1 cellular context compared by ENCODE assay signal in the genomic region with DNA sequence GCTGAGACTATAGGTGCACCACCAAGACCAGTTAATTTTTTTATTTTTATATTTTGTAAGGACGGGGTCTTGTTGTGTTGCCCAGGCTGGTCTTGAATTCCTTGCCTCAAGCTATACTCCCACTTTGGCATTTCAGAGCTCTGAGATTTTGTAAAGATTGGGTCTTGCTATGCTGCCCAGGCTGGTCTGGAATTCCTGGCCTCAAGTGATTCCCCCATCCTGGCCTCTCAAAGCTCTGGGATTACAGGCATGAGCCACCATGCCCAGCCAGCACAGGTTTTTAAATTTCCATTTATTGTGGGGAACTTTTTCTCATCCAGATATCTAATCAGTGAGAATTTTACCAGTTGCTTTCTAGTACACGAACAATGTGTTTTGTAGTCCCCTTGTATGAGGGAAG.
TF ChIP-seq lines count a peak whose summit lies in the region.

No MANE protein-coding gene starts in this region.

TF ChIP-seq in A549, 52 proteins besides CTCF, POLR2A, EP300 and RAD21 (continued from another document):
- TF ChIP-seq, protein P1, sequence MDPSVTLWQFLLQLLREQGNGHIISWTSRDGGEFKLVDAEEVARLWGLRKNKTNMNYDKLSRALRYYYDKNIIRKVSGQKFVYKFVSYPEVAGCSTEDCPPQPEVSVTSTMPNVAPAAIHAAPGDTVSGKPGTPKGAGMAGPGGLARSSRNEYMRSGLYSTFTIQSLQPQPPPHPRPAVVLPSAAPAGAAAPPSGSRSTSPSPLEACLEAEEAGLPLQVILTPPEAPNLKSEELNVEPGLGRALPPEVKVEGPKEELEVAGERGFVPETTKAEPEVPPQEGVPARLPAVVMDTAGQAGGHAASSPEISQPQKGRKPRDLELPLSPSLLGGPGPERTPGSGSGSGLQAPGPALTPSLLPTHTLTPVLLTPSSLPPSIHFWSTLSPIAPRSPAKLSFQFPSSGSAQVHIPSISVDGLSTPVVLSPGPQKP (IDR thresholded peaks at IDR 0.05; ENCODE audit: low read depth, low read length): no peak
- TF ChIP-seq RFX5 (IDR thresholded peaks at IDR 0.05) (no peak), SREBF2 (IDR thresholded peaks at IDR 0.05) (no peak), MAFK (IDR thresholded peaks at IDR 0.05; ENCODE audit: partially characterized antibody) (no peak), JUN (IDR thresholded peaks at IDR 0.05) (no peak), TFCP2L1 (CRISPR knock-in tag; IDR thresholded peaks at IDR 0.05) (no peak)
- TF ChIP-seq, protein P2, sequence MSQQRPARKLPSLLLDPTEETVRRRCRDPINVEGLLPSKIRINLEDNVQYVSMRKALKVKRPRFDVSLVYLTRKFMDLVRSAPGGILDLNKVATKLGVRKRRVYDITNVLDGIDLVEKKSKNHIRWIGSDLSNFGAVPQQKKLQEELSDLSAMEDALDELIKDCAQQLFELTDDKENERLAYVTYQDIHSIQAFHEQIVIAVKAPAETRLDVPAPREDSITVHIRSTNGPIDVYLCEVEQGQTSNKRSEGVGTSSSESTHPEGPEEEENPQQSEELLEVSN (IDR thresholded peaks at IDR 0.05; ENCODE audit: borderline replicate concordance, low read depth): no peak
- TF ChIP-seq, protein P3, sequence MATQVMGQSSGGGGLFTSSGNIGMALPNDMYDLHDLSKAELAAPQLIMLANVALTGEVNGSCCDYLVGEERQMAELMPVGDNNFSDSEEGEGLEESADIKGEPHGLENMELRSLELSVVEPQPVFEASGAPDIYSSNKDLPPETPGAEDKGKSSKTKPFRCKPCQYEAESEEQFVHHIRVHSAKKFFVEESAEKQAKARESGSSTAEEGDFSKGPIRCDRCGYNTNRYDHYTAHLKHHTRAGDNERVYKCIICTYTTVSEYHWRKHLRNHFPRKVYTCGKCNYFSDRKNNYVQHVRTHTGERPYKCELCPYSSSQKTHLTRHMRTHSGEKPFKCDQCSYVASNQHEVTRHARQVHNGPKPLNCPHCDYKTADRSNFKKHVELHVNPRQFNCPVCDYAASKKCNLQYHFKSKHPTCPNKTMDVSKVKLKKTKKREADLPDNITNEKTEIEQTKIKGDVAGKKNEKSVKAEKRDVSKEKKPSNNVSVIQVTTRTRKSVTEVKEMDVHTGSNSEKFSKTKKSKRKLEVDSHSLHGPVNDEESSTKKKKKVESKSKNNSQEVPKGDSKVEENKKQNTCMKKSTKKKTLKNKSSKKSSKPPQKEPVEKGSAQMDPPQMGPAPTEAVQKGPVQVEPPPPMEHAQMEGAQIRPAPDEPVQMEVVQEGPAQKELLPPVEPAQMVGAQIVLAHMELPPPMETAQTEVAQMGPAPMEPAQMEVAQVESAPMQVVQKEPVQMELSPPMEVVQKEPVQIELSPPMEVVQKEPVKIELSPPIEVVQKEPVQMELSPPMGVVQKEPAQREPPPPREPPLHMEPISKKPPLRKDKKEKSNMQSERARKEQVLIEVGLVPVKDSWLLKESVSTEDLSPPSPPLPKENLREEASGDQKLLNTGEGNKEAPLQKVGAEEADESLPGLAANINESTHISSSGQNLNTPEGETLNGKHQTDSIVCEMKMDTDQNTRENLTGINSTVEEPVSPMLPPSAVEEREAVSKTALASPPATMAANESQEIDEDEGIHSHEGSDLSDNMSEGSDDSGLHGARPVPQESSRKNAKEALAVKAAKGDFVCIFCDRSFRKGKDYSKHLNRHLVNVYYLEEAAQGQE (IDR thresholded peaks at IDR 0.05): no peak
